In genomic region chr9:84897362-84898094, GRCh38 we compare ENCODE assay signal across 20 cellular contexts.
"Had no signal": no experiment of that assay in that cellular context is flagged by ENCODE, and none has a peak within 500 bp of the region (broad histone marks: within the 10 kb centered on the region; RNA-seq: fewer than 3 reads in every experiment).

No MANE protein-coding gene starts in this region.

- H3K27ac ChIP-seq: coronary artery, epithelial cell of prostate, esophagus squamous epithelium, gastroesophageal sphincter, left ventricle myocardium inferior, lower lobe of right lung, neutrophil, testis, transverse colon had no signal

- FAIRE-seq: keratinocyte had no signal

- H3K27me3 ChIP-seq: esophagus squamous epithelium, gastroesophageal sphincter, neutrophil, testis, transverse colon had no signal

- DNase-seq: effector memory CD4-positive, alpha-beta T cell; esophagus squamous epithelium; foreskin fibroblast; glutamatergic neuron; immature natural killer cell; left ventricle myocardium inferior; lower lobe of right lung; stimulated activated CD4-positive, alpha-beta T cell treated with anti-CD3 and anti-CD28 coated beads, Interleukin-2, amount 100 ng/mL, for 24 hours; stimulated activated CD4-positive, alpha-beta T cell treated with anti-CD3 and anti-CD28 coated beads, Interleukin-4, amount 100 ng/mL, for 4 hours; stimulated activated naive B cell treated with anti-CD40 and anti-IgM and Interleukin-4, amounts not matched to agents 10 μg/mL and 1 μg/mL and 100 μg/mL, for 72 hours; stimulated activated naive CD8-positive, alpha-beta T cell treated with anti-CD3 and anti-CD28 coated beads, Interleukin-15, amount 100 ng/mL, for 72 hours; testis; transverse colon had no signal

- ATAC-seq: gastroesophageal sphincter; natural killer cell treated with Interleukin-12 subunit alpha and Interleukin-12 subunit beta and Interleukin-15 and Interleukin-18, amount 100 ng/mL, for 72 hours; sciatic nerve; stimulated activated naive B cell treated with anti-CD40 and anti-IgM and Interleukin-4, amounts not matched to agents 10 μg/mL and 1 μg/mL and 100 μg/mL, for 72 hours; stimulated activated naive CD8-positive, alpha-beta T cell treated with anti-CD3 and anti-CD28 coated beads, Interleukin-15, amount 100 ng/mL, for 72 hours had no signal

- H3K4me1 ChIP-seq: esophagus squamous epithelium, gastroesophageal sphincter, lower lobe of right lung had no signal

- H3K9me3 ChIP-seq: esophagus squamous epithelium, gastroesophageal sphincter, left ventricle myocardium inferior, lower lobe of right lung, neutrophil, testis, transverse colon had no signal

- H3K4me3 ChIP-seq: coronary artery, esophagus squamous epithelium, gastroesophageal sphincter, left ventricle myocardium inferior, lower lobe of right lung, testis, transverse colon had no signal

- H3K36me3 ChIP-seq: esophagus squamous epithelium, gastroesophageal sphincter, left ventricle myocardium inferior, lower lobe of right lung, neutrophil, transverse colon had no signal
